9 cellular contexts compared by ENCODE assay signal in the genomic region with DNA sequence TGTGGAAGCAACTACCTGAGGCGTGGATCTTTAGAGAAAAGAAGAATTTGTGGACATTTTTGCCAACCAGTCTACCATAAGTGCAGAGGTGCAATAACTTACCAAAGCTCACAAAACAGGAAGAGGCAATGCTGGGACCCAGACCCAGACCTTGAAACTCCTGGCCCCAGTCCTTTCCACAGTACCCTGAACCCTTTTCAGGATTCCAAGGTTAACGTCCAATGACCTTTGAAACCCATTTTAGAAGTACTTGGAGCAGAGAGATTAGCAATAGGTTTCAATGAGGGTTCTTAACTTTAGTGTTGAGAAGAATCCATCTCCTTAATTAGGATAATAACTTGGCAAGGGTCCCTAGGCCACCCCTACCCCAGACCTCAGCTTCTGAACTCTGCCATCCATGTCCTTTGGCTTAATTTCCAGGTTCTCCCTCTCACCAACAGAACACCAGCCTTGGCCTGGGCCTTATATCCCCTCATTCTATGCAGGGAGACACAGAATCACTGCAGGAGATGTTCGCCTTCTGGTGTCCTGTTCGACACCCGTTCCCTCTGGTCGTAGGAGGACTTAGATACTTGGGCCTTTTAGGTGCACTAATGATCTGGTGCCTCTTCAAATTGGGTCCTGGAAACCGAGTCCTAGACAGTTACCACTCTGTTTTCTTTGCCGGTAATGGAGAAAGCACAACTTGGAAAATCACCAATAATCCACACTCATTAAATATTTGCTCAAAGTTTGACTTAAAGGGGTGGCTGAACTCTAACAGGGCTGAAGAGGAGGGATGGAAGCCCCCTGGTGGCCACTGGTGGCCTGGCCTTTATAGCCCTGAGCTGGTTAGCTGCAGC. TPM values are rescaled to one million over a fixed set of nuclear protein-coding genes. Genes with fewer than 3 reads are reported as not detected.
A peak's percentile ranks its signal among the peaks of the same experiment; 100 is the strongest.
DNase-seq lines count a peak whose midpoint lies in the region; ATAC-seq and TF ChIP-seq lines count a peak whose summit lies in the region.
"Had no signal": no experiment of that assay in that cellular context is flagged by ENCODE, and none has a peak within 500 bp of the region (broad histone marks: within the 10 kb centered on the region; RNA-seq: fewer than 3 reads in every experiment).

No MANE protein-coding gene starts in this region.

- no peaks in the 10 kb centered on the region for H3K9me3 Mint-ChIP-seq in CD14-positive monocyte
- H3K9me3 Mint-ChIP-seq: IgD-negative memory B cell had no signal

- H3K4me1 Mint-ChIP-seq in CD14-positive monocyte: no peaks in the 10 kb centered on the region
- H3K4me1 Mint-ChIP-seq: IgD-negative memory B cell had no signal

- H3K4me3 ChIP-seq in left ventricle myocardium inferior: no peak overlapping the region

- DNase-seq in CD14-positive monocyte (ENCODE audit: low spot score) (no peak), RPMI8226 (peak; percentile 69), left ventricle myocardium inferior (peak; percentile 44)
- DNase-seq in activated gamma-delta T cell treated with anti-CD3 and anti-CD28 coated beads, Interleukin-2, amount 50 U/mL, for 16 hours (ENCODE audit: low read depth): peak; percentile 40
- peak; percentile 69 for DNase-seq in stimulated activated CD4-positive, alpha-beta T cell treated with anti-CD3 and anti-CD28 coated beads, Interleukin-12 subunit alpha, Interleukin-12 subunit beta, amount 100 ng/mL, for 4 hours

- no peaks in the 10 kb centered on the region for H3K36me3 ChIP-seq in left ventricle myocardium inferior

- peaks cover 0 to 3% (median 0%) of the 10 kb centered on the region in 3 donors for H3K27me3 Mint-ChIP-seq in CD14-positive monocyte (ENCODE audit: low read depth in 3 of 3)

- intact Hi-C loops in CD14-positive monocyte (cut with micrococcal nuclease): no loop called here
- intact Hi-C loops in left ventricle myocardium inferior (cut with micrococcal nuclease): no loop called here

- no peaks in the 10 kb centered on the region for H3K36me3 Mint-ChIP-seq in CD14-positive monocyte
- H3K36me3 Mint-ChIP-seq: IgD-negative memory B cell had no signal

- no peak overlapping the region for H3K27ac ChIP-seq in left ventricle myocardium inferior (replicated peaks)

- no peaks in the 10 kb centered on the region for H3K9me3 ChIP-seq in left ventricle myocardium inferior (replicated peaks)

- peak; percentile 36 for TF ChIP-seq CTCF in CD14-positive monocyte (IDR thresholded peaks at IDR 0.05)
- peak; percentile 76 for TF ChIP-seq CTCF in left ventricle myocardium inferior (IDR thresholded peaks at IDR 0.05; ENCODE audit: borderline replicate concordance)

- peak; percentile 63 for ATAC-seq in GM19023 (IDR thresholded peaks at IDR 0.05; ENCODE audit: unreplicated experiment)
- ATAC-seq in HG03460 (IDR thresholded peaks at IDR 0.05; ENCODE audit: unreplicated experiment): peak; percentile 68
- no peak for ATAC-seq in HG03196 (IDR thresholded peaks at IDR 0.05; ENCODE audit: unreplicated experiment)

- H3K27me3 ChIP-seq in left ventricle myocardium inferior (ENCODE audit: low read depth): no peaks in the 10 kb centered on the region

- no peak overlapping the region for H3K4me3 Mint-ChIP-seq in CD14-positive monocyte
- H3K4me3 Mint-ChIP-seq: IgD-negative memory B cell had no signal

- no peaks in the 10 kb centered on the region for H3K4me1 ChIP-seq in left ventricle myocardium inferior

- H3K27ac Mint-ChIP-seq in CD14-positive monocyte: no peak overlapping the region
- H3K27ac Mint-ChIP-seq: IgD-negative memory B cell had no signal

RNA-seq across cellular contexts. Expression of a gene that starts 40.6 kb away (rescaled TPM):
- polyA plus RNA-seq in CD14-positive monocyte: not detected
- total RNA-seq in left ventricle myocardium inferior: 1.3 TPM
